In the genomic region with DNA sequence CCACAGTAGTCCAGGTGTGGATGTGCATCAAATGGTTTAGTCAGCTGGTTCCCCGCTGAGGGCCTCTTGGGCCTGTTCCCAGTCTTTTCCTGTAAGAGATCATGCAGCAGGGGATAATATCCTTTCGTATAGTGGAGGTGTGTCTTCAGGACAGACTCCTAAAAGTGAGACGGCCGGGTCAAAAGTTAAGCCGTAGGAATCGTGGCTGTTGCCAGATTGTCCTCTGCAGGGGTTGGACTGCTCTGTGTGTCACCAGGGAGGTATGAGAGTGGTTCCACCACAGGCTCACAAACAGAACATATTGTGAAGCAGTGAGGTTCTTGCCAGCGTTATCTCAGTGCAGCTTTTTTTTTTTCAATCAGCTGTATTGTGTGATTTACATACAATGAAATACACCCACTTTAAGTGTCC, we compare ENCODE assay signal across 12 cellular contexts.
DNase-seq lines count a peak whose midpoint lies in the region; ATAC-seq, FAIRE-seq and TF ChIP-seq lines count a peak whose summit lies in the region.
"Had no signal": no experiment of that assay in that cellular context is flagged by ENCODE, and none has a peak within 500 bp of the region (broad histone marks: within the 10 kb centered on the region; RNA-seq: fewer than 3 reads in every experiment).

No MANE protein-coding gene starts in this region.

- TF ChIP-seq CTCF in hepatocyte (IDR thresholded peaks at IDR 0.05; ENCODE audit: poor library complexity), result no peak

- no peak for ATAC-seq in GM21717 (IDR thresholded peaks at IDR 0.05; ENCODE audit: unreplicated experiment)
- no peak for ATAC-seq in GM21367 (IDR thresholded peaks at IDR 0.05; ENCODE audit: unreplicated experiment)
- ATAC-seq: stimulated activated naive CD8-positive, alpha-beta T cell treated with anti-CD3 and anti-CD28 coated beads, Interleukin-15, amount 100 ng/mL, for 72 hours had no signal

- no peak for DNase-seq in activated naive CD8-positive, alpha-beta T cell treated with anti-CD3 and anti-CD28 coated beads for 36 hours
- DNase-seq in SW 1271 (lab: John Stamatoyannopoulos, UW) (peak; percentile 36 to 78), hepatocyte (ENCODE audit: low spot score) (no peak), urothelium cell line (ENCODE audit: low spot score) (peak; percentile 60), NCI-H526 (lab: John Stamatoyannopoulos, UW) (no peak)
- DNase-seq: NCI-H526 treated with DMSO at 0.1 percent for 48 hours; stimulated activated naive CD8-positive, alpha-beta T cell treated with anti-CD3 and anti-CD28 coated beads, Interleukin-15, amount 100 ng/mL, for 72 hours had no signal

- no peak overlapping the region for H3K4me2 ChIP-seq in hepatocyte

- no peaks in the 10 kb centered on the region for H3K36me3 ChIP-seq in hepatocyte (replicated peaks; ENCODE audit: insufficient read depth, low read depth)
- H3K36me3 ChIP-seq: neutrophil had no signal

- FAIRE-seq in urothelium cell line (lab: Jason Lieb, UNC), result no peak
- FAIRE-seq: endometrium had no signal

- H3K27ac ChIP-seq in hepatocyte, result peak overlapping the region; percentile 17
- H3K27ac ChIP-seq: neutrophil had no signal

- 57% methylated on average over 7 of the region's 7 CpGs for WGBS in hepatocyte (ENCODE audit: low lambda C conversion rate, missing lambda C conversion rate)

- no peak overlapping the region for H2AFZ ChIP-seq in hepatocyte

- H3K27me3 ChIP-seq in hepatocyte, result no peaks in the 10 kb centered on the region
- H3K27me3 ChIP-seq: neutrophil had no signal

- peaks cover 2% of the 10 kb centered on the region for H3K79me2 ChIP-seq in hepatocyte

- no peaks in the 10 kb centered on the region for H3K9me2 ChIP-seq in hepatocyte (replicated peaks; ENCODE audit: insufficient read depth)

- H3K4me1 ChIP-seq in hepatocyte (ENCODE audit: insufficient read depth), result peaks cover 14% of the 10 kb centered on the region

- no peak overlapping the region for H3K4me3 Mint-ChIP-seq in activated naive CD8-positive, alpha-beta T cell
- no peak overlapping the region for H3K4me3 Mint-ChIP-seq in activated naive CD8-positive, alpha-beta T cell treated with anti-CD3 and anti-CD28 coated beads for 36 hours
- H3K4me3 Mint-ChIP-seq: stimulated activated naive CD8-positive, alpha-beta T cell treated with anti-CD3 and anti-CD28 coated beads, Interleukin-15, amount 100 ng/mL, for 72 hours had no signal

- H4K20me1 ChIP-seq in hepatocyte (ENCODE audit: insufficient read depth, poor library complexity, severe bottlenecking), result no peaks in the 10 kb centered on the region

- no peaks in the 10 kb centered on the region for H3K9me3 Mint-ChIP-seq in activated naive CD8-positive, alpha-beta T cell (ENCODE audit: low read depth)
- H3K9me3 Mint-ChIP-seq in activated naive CD8-positive, alpha-beta T cell treated with anti-CD3 and anti-CD28 coated beads for 36 hours, result peaks cover 19% of the 10 kb centered on the region

- H3K27me3 Mint-ChIP-seq in activated naive CD8-positive, alpha-beta T cell, result no peaks in the 10 kb centered on the region
- no peaks in the 10 kb centered on the region for H3K27me3 Mint-ChIP-seq in activated naive CD8-positive, alpha-beta T cell treated with anti-CD3 and anti-CD28 coated beads for 36 hours
- H3K27me3 Mint-ChIP-seq: stimulated activated naive CD8-positive, alpha-beta T cell treated with anti-CD3 and anti-CD28 coated beads, Interleukin-15, amount 100 ng/mL, for 72 hours had no signal

- peak overlapping the region; percentile 64 for H3K27ac Mint-ChIP-seq in activated naive CD8-positive, alpha-beta T cell
- no peak overlapping the region for H3K27ac Mint-ChIP-seq in activated naive CD8-positive, alpha-beta T cell treated with anti-CD3 and anti-CD28 coated beads for 36 hours

- no peaks in the 10 kb centered on the region for H3K9me3 ChIP-seq in hepatocyte (ENCODE audit: low read depth)
- H3K9me3 ChIP-seq: neutrophil had no signal

- no peak overlapping the region for H3K4me3 ChIP-seq in hepatocyte

- H3K4me1 Mint-ChIP-seq in activated naive CD8-positive, alpha-beta T cell (ENCODE audit: low read depth), result peaks cover 2% of the 10 kb centered on the region
- no peaks in the 10 kb centered on the region for H3K4me1 Mint-ChIP-seq in activated naive CD8-positive, alpha-beta T cell treated with anti-CD3 and anti-CD28 coated beads for 36 hours

- peaks cover 8% of the 10 kb centered on the region for H3K36me3 Mint-ChIP-seq in activated naive CD8-positive, alpha-beta T cell
- peaks cover 50% of the 10 kb centered on the region for H3K36me3 Mint-ChIP-seq in activated naive CD8-positive, alpha-beta T cell treated with anti-CD3 and anti-CD28 coated beads for 36 hours

Comparison
In these comparisons a context has a peak if more than half of its experiments do, and no peak if none do; other contexts are left out.
1. DNase-seq: peak in SW 1271 (2 of 2) and urothelium cell line (single experiment); none in activated naive CD8-positive, alpha-beta T cell treated with anti-CD3 and anti-CD28 coated beads for 36 hours (single experiment), hepatocyte (single experiment) and NCI-H526 (0 of 2).